In genomic region chr7:105399043-105399725, GRCh38 we compare ENCODE assay signal across 9 cellular contexts. TPM values are rescaled to one million over a fixed set of nuclear protein-coding genes. Genes with fewer than 3 reads are reported as not detected.
DNase-seq lines count a peak whose midpoint lies in the region; ATAC-seq and TF ChIP-seq lines count a peak whose summit lies in the region.
"Had no signal": no experiment of that assay in that cellular context is flagged by ENCODE, and none has a peak within 500 bp of the region (broad histone marks: within the 10 kb centered on the region; RNA-seq: fewer than 3 reads in every experiment).

No MANE protein-coding gene starts in this region.

- TF ChIP-seq CTCF in cardiac muscle cell (IDR thresholded peaks at IDR 0.05; ENCODE audit: low read depth, low read length) (peak; percentile 38), foreskin keratinocyte (conservative IDR thresholded peaks at IDR 0.05) (peak; percentile 63)

- POLR2A ChIA-PET in activated CD8-positive, alpha-beta T cell treated with anti-CD3 and anti-CD28 coated beads, Interleukin-2, amount 10 ng/mL, durations not matched to agents 7 days and 5 days (lab: Charles Lee) = no interaction called here

- H3K36me3 Mint-ChIP-seq in activated CD8-positive, alpha-beta T cell treated with anti-CD3 and anti-CD28 coated beads, Interleukin-2, amount 10 ng/mL, durations not matched to agents 7 days and 5 days (ENCODE audit: low read depth) = no peaks in the 10 kb centered on the region
- H3K36me3 Mint-ChIP-seq: CD4-positive, CD25-positive, alpha-beta regulatory T cell had no signal

- no peak overlapping the region for H3K4me3 ChIP-seq in cardiac muscle cell

- H3K4me1 ChIP-seq in cardiac muscle cell (ENCODE audit: low read depth) = no peaks in the 10 kb centered on the region
- peaks cover 11% of the 10 kb centered on the region for H3K4me1 ChIP-seq in foreskin keratinocyte

- no peak overlapping the region for H3K27ac Mint-ChIP-seq in activated CD8-positive, alpha-beta T cell treated with anti-CD3 and anti-CD28 coated beads, Interleukin-2, amount 10 ng/mL, durations not matched to agents 7 days and 5 days
- H3K27ac Mint-ChIP-seq: CD4-positive, CD25-positive, alpha-beta regulatory T cell had no signal

- H3K9me3 ChIP-seq in cardiac muscle cell (ENCODE audit: low read depth) = no peaks in the 10 kb centered on the region

- H3K4me1 Mint-ChIP-seq in activated CD8-positive, alpha-beta T cell treated with anti-CD3 and anti-CD28 coated beads, Interleukin-2, amount 10 ng/mL, durations not matched to agents 7 days and 5 days (ENCODE audit: low read depth) = peaks cover 2% of the 10 kb centered on the region

- H3K9me3 Mint-ChIP-seq in activated CD8-positive, alpha-beta T cell treated with anti-CD3 and anti-CD28 coated beads, Interleukin-2, amount 10 ng/mL, durations not matched to agents 7 days and 5 days (ENCODE audit: insufficient read depth) = no peaks in the 10 kb centered on the region
- H3K9me3 Mint-ChIP-seq: CD4-positive, CD25-positive, alpha-beta regulatory T cell had no signal

- CTCF ChIA-PET in activated CD8-positive, alpha-beta T cell treated with anti-CD3 and anti-CD28 coated beads, Interleukin-2, amount 10 ng/mL, durations not matched to agents 7 days and 5 days (lab: Charles Lee) = interaction anchor here (0.6 to 1.7 kb wide), 6 partner anchors 9 to 190 kb away, joined by 3 to 4 read pairs (median 3); no protein-coding TSS in a partner anchor

- H3K36me3 ChIP-seq in cardiac muscle cell = no peaks in the 10 kb centered on the region

- H3K4me3 Mint-ChIP-seq in activated CD8-positive, alpha-beta T cell treated with anti-CD3 and anti-CD28 coated beads, Interleukin-2, amount 10 ng/mL, durations not matched to agents 7 days and 5 days = no peak overlapping the region
- H3K4me3 Mint-ChIP-seq: CD4-positive, CD25-positive, alpha-beta regulatory T cell had no signal

- H3K27me3 Mint-ChIP-seq in activated CD8-positive, alpha-beta T cell treated with anti-CD3 and anti-CD28 coated beads, Interleukin-2, amount 10 ng/mL, durations not matched to agents 7 days and 5 days (ENCODE audit: low read depth) = no peaks in the 10 kb centered on the region
- H3K27me3 Mint-ChIP-seq: CD4-positive, CD25-positive, alpha-beta regulatory T cell had no signal

- no peaks in the 10 kb centered on the region for H3K27me3 ChIP-seq in cardiac muscle cell
- no peaks in the 10 kb centered on the region for H3K27me3 ChIP-seq in foreskin keratinocyte

- intact Hi-C loops in cardiac septum (cut with DNase I) = no loop called here

- H3K27ac ChIP-seq in cardiac muscle cell (no peak overlapping the region), foreskin keratinocyte (no peak overlapping the region)

- ATAC-seq in foreskin keratinocyte = no peak
- no peak for ATAC-seq in activated CD8-positive, alpha-beta T cell treated with anti-CD3 and anti-CD28 coated beads, Interleukin-2, amount 10 ng/mL, durations not matched to agents 7 days and 5 days
- ATAC-seq in HG03571 (IDR thresholded peaks at IDR 0.05; ENCODE audit: unreplicated experiment) = no peak

- peak in 1 of 2 donors; percentile 54 for DNase-seq in cardiac muscle cell (ENCODE audit: low read depth in 1 of 2, low spot score in 1 of 2)
- no peak for DNase-seq in cardiac septum (ENCODE audit: low spot score)
- peak; percentile 38 for DNase-seq in SK-N-DZ (ENCODE audit: low spot score)
- no peak for DNase-seq in foreskin keratinocyte
- DNase-seq in midbrain (lab: John Stamatoyannopoulos, UW) = no peak
- no peak for DNase-seq in activated CD8-positive, alpha-beta T cell treated with anti-CD3 and anti-CD28 coated beads, Interleukin-2, amount 10 ng/mL, durations not matched to agents 7 days and 5 days
- DNase-seq in cerebellum (ENCODE audit: low spot score) = no peak

RNA-seq across cellular contexts. Expression of gene SRPK2, which starts 10.5 kb away (rescaled TPM):
- total RNA-seq in cardiac muscle cell (25.0 and 35.4 TPM in 2 replicates), cardiac septum (37.8 TPM), foreskin keratinocyte (43.1 and 47.0 TPM in 2 replicates), cerebellum (185 TPM)
- polyA plus RNA-seq in cardiac muscle cell (37.1 and 56.1 TPM in 2 replicates), foreskin keratinocyte (11.7 and 14.2 TPM in 2 replicates)
- polyA plus RNA-seq in SK-N-DZ (2014; cell fraction: cytosol; rRNA removed) = 21.5 and 22.5 TPM in 2 replicates
- polyA plus RNA-seq in SK-N-DZ (2014; cell fraction: nucleus; rRNA removed) = 17.4 and 21.4 TPM in 2 replicates
- 10 to 100 TPM; 34.5 to 35.9 TPM for total RNA-seq in activated CD8-positive, alpha-beta T cell treated with anti-CD3 and anti-CD28 coated beads, Interleukin-2, amount 10 ng/mL, durations not matched to agents 7 days and 5 days
